10 cellular contexts compared by ENCODE assay signal in genomic region chr2:232668805-232669444, GRCh38. TPM values are rescaled to one million over a fixed set of nuclear protein-coding genes. Genes with fewer than 3 reads are reported as not detected.
DNase-seq lines count a peak whose midpoint lies in the region; ATAC-seq, FAIRE-seq and TF ChIP-seq lines count a peak whose summit lies in the region.
"Had no signal": no experiment of that assay in that cellular context is flagged by ENCODE, and none has a peak within 500 bp of the region (broad histone marks: within the 10 kb centered on the region; RNA-seq: fewer than 3 reads in every experiment).

No MANE protein-coding gene starts in this region.

- CTCF ChIA-PET in A673 (lab: Charles Lee): interaction anchor here (0.6 to 1.0 kb wide), 2 partner anchors 13 to 57 kb away, joined by 3 read pairs; no protein-coding TSS in a partner anchor

- H3K27ac ChIP-seq in A673 (ENCODE audit: low read depth, low read length, poor library complexity, severe bottlenecking): no peak overlapping the region
- H3K27ac ChIP-seq in brain microvascular endothelial cell: no peak overlapping the region

- ATAC-seq in GM18502 (IDR thresholded peaks at IDR 0.05; ENCODE audit: poor library complexity, unreplicated experiment): no peak

- POLR2A ChIA-PET in A673 (lab: Charles Lee; ENCODE audit: low non-redundant PET): no interaction called here

- no TSS peak for BruUV-seq in A673 (replicated peaks; lab: Mats Ljungman, UMichigan)

- in situ Hi-C loops in brain microvascular endothelial cell (cut with HindIII; ENCODE audit: low pct_ligation_motif_present, low sequenced_read_pairs): no loop called here

- H3K27me3 ChIP-seq in A673 (replicated peaks; ENCODE audit: insufficient read depth, low read depth, low read length, poor library complexity) (no peaks in the 10 kb centered on the region), brain microvascular endothelial cell (replicated peaks) (no peaks in the 10 kb centered on the region), kidney epithelial cell (ENCODE audit: control insufficient read depth, insufficient read depth, low read length) (no peaks in the 10 kb centered on the region)
- H3K27me3 ChIP-seq: SJSA1 had no signal

- no peaks in the 10 kb centered on the region for H3K4me1 ChIP-seq in A673 (ENCODE audit: insufficient read depth, low read length, poor library complexity, severe bottlenecking)

- TF ChIP-seq CTCF in A673 (conservative IDR thresholded peaks at IDR 0.05; ENCODE audit: low read depth, low read length) (peak; percentile 52), brain microvascular endothelial cell (IDR thresholded peaks at IDR 0.05; ENCODE audit: low read depth, low read length, missing control alignments) (peak; percentile 74), kidney epithelial cell (IDR thresholded peaks at IDR 0.05; ENCODE audit: insufficient read depth, low read length, poor library complexity, severe bottlenecking) (peak; percentile 57)

- H3K36me3 ChIP-seq in A673 (ENCODE audit: insufficient read depth, low read length, poor library complexity, severe bottlenecking) (no peaks in the 10 kb centered on the region), brain microvascular endothelial cell (replicated peaks) (no peaks in the 10 kb centered on the region), kidney epithelial cell (ENCODE audit: control insufficient read depth, insufficient read depth, low read length) (no peaks in the 10 kb centered on the region)
- H3K36me3 ChIP-seq: SJSA1 had no signal

- DNase-seq in A673 (ENCODE audit: low spot score): peak; percentile 29
- peak; percentile 31 for DNase-seq in HTR-8/SVneo (ENCODE audit: insufficient read length, low spot score)
- peak; percentile 25 for DNase-seq in brain microvascular endothelial cell
- DNase-seq in kidney epithelial cell (ENCODE audit: low read depth): no peak
- DNase-seq in H4 (ENCODE audit: low spot score): no peak
- no peak for DNase-seq in mucosa of gallbladder (ENCODE audit: low spot score)
- no peak for DNase-seq in frontal cortex (ENCODE audit: low spot score in 2 of 2)

- FAIRE-seq in HTR-8/SVneo (lab: Jason Lieb, UNC) (no peak), frontal cortex (lab: Jason Lieb, UNC) (no peak)
- FAIRE-seq: endometrium had no signal

- intact Hi-C loops in A673 (cut with micrococcal nuclease; ENCODE audit: unreplicated experiment): no loop called here

- H3K9me3 ChIP-seq in A673 (ENCODE audit: low read depth, low read length, poor library complexity, severe bottlenecking): no peaks in the 10 kb centered on the region
- H3K9me3 ChIP-seq: SJSA1 had no signal

- H3K4me3 ChIP-seq in A673 (ENCODE audit: low read depth, low read length, poor library complexity, severe bottlenecking): no peak overlapping the region
- no peak overlapping the region for H3K4me3 ChIP-seq in brain microvascular endothelial cell (ENCODE audit: low read depth, low read length)
- H3K4me3 ChIP-seq in kidney epithelial cell (ENCODE audit: low read depth, low read length): no peak overlapping the region
- H3K4me3 ChIP-seq: SJSA1 had no signal

RNA-seq across cellular contexts. Expression of gene GIGYF2, which starts 28.2 kb away (rescaled TPM):
- total RNA-seq in A673 (2021) (62.8 and 67.3 TPM in 2 replicates), kidney epithelial cell (39.4 and 46.7 TPM in 2 replicates), mucosa of gallbladder (55.6 TPM), frontal cortex (98.2 TPM)
- total RNA-seq in H4 (2014; rRNA removed; shearing (Covaris generic)): 37.0 and 43.7 TPM in 2 replicates

RNA-seq across cellular contexts. Expression of gene EFHD1, which starts 35.5 kb away (rescaled TPM):
- 0.58 and 1.4 TPM in 2 replicates for total RNA-seq in A673 (2021)
- total RNA-seq in kidney epithelial cell: 3.6 and 6.5 TPM in 2 replicates
- 0.31 and 3.7 TPM in 2 replicates for total RNA-seq in H4 (2014; rRNA removed; shearing (Covaris generic))
- total RNA-seq in mucosa of gallbladder: 6.0 TPM
- 0.82 TPM for total RNA-seq in frontal cortex

Comparison
In these comparisons a context has a peak if more than half of its experiments do, and no peak if none do; other contexts are left out.
1. DNase-seq: peak in A673 (single experiment), HTR-8/SVneo (single experiment) and brain microvascular endothelial cell (single experiment); none in kidney epithelial cell (single experiment), H4 (single experiment), mucosa of gallbladder (single experiment) and frontal cortex (0 of 2).
2. Peak in every context shown above with its lines, with median percentiles within 50 percentile points of each other: CTCF ChIP-seq.